15 cellular contexts compared by ENCODE assay signal in the genomic region with DNA sequence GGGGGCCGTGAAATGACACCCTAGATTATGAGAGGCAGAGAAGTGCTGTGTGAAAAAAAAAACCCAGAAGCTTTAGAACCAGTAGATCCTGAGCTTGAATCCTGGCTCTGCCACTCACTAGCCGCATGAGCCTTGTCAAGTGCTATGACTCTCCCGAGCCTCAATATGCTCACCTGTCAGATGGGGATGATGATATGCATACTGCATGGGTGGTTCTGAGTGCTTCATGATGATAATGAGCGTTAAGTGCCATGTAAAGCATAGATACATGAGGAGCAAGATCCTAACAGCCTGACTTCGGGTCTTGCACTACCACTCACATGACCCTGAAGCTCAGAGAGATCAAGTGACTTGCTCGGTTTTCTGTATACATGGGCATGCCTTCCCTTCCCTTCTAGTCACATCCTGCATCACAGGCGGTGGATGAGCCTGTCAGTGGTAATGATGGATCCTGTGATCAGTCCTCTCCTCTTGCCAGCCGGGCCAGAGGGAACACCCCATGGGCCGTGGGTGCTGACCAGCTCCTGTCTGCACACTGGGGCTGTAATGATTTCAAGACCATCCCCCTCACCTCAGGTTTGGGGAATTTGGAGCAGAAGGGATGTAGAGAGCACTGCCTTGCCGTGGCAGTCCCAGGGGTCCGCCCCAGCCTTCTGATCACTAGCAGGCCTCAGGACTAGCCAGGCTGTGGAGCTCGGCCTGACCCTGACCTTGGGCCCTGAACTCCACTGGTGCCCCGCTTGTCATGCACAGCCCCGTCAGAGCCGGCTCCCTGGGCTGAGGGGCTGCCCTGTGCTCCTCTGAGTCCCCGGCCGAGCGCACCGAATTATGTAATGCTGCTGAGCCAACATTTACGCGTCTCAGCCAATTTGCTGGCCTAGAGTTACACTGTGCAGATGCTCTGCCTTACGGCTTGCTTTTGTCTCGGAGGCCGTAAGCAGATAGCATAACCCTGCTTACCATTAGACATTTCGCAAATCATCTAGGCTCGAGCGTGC.
A peak's percentile ranks its signal among the peaks of the same experiment; 100 is the strongest.
DNase-seq lines count a peak whose midpoint lies in the region; ATAC-seq and TF ChIP-seq lines count a peak whose summit lies in the region.
"Had no signal": no experiment of that assay in that cellular context is flagged by ENCODE, and none has a peak within 500 bp of the region (broad histone marks: within the 10 kb centered on the region; RNA-seq: fewer than 3 reads in every experiment).

No MANE protein-coding gene starts in this region.

- no peak overlapping the region for H3K4me3 ChIP-seq in lower leg skin (ENCODE audit: low read depth, poor library complexity, severe bottlenecking)
- peak overlapping the region in 1 of 2 donors; percentile 44 for H3K4me3 ChIP-seq in stomach smooth muscle (ENCODE audit: low read length in 2 of 2)

- no peaks in the 10 kb centered on the region for H3K27me3 ChIP-seq in stomach smooth muscle (ENCODE audit: control insufficient read depth in 1 of 2, insufficient read depth in 2 of 2, low read length in 2 of 2)

- 73 to 80% methylated on average over 24 to 25 of the region's 27 CpGs for WGBS in lower leg skin, 2 donors

- intact Hi-C loops in lower leg skin (cut with DNase I; ENCODE audit: low total_unique reads) = no loop called here

- no peak for ATAC-seq in HG03521 (IDR thresholded peaks at IDR 0.05; ENCODE audit: unreplicated experiment)

- TF ChIP-seq POLR2A in lower leg skin (IDR thresholded peaks at IDR 0.05) = no peak

- no peak overlapping the region for H3K9ac ChIP-seq in stomach smooth muscle (ENCODE audit: low read length in 2 of 2)

- DNase-seq in NCI-H82 treated with DMSO at 0.1 percent for 48 hours (lab: John Stamatoyannopoulos, UW; ENCODE audit: unreplicated experiment) = peak; percentile 15
- DNase-seq in cerebellar nuclear complex (lab: John Stamatoyannopoulos, UW) = peak; percentile 52 to 55
- peak; percentile 13 to 83 for DNase-seq in lower leg skin (ENCODE audit: low spot score in 2 of 2)
- DNase-seq in NCI-H1417 treated with DMSO at 0.1 percent for 48 hours (lab: John Stamatoyannopoulos, UW) = no peak
- no peak for DNase-seq in CD1c-positive myeloid dendritic cell (ENCODE audit: extremely low spot score)
- DNase-seq in nucleus accumbens (lab: John Stamatoyannopoulos, UW) = no peak
- DNase-seq: activated B cell treated with CpG ODN at 0.5 μM for 24 hours; activated naive CD4-positive, alpha-beta T cell treated with anti-CD3 and anti-CD28 coated beads for 36 hours; CD8-positive, alpha-beta memory T cell; effector CD4-positive, alpha-beta T cell; H7; Karpas-422; nephron progenitor cell had no signal

- no peaks in the 10 kb centered on the region for H3K36me3 ChIP-seq in stomach smooth muscle (ENCODE audit: control insufficient read depth in 2 of 2, insufficient read depth in 2 of 2, low read length in 2 of 2)

- peaks cover 80% of the 10 kb centered on the region for H3K4me1 ChIP-seq in stomach smooth muscle (ENCODE audit: control insufficient read depth, insufficient read depth, low read length)

- H3K9me3 ChIP-seq in stomach smooth muscle (ENCODE audit: control insufficient read depth in 2 of 2, low read length in 2 of 2) = no peaks in the 10 kb centered on the region

- no peak for TF ChIP-seq CTCF in lower leg skin (IDR thresholded peaks at IDR 0.05)

- peak overlapping the region; percentile 80 for H3K27ac ChIP-seq in stomach smooth muscle (ENCODE audit: low read length)

Comparison
In these comparisons a context has a peak if more than half of its experiments do, and no peak if none do; other contexts are left out.
1. DNase-seq: peak in NCI-H82 treated with DMSO at 0.1 percent for 48 hours (single experiment), cerebellar nuclear complex (2 of 2) and lower leg skin (2 of 2); none in NCI-H1417 treated with DMSO at 0.1 percent for 48 hours (single experiment), CD1c-positive myeloid dendritic cell (single experiment) and nucleus accumbens (0 of 56).